ENCODE assay signal across 20 cellular contexts in the genomic region with DNA sequence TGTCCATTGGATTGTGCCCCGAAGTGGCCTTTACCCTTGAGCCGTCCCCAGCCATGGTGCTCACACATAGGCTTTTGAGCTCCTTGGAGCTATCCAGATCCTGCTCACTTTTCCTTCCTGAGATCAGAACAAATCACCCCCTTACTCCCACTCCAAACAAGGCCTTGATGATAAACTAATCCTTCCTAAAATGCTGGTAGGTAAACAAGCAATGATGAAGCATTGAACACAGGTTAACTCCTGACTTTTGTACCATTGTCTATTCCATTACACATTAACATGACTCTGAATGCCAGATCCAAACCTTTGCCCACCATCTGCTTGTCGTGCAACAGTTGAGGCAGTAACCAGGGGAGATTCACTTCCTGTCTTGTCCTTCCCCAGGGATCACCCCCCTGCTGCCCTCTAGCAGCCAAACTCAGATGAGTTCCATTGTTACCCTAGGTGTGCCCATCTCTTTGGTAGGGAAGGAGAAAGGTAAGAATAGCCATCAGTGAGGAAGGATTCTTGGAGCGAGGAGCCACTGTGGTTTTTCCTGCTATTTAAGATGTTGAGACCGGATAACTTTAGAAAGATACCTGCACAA.
"Had no signal": no experiment of that assay in that cellular context is flagged by ENCODE, and none has a peak within 500 bp of the region (broad histone marks: within the 10 kb centered on the region; RNA-seq: fewer than 3 reads in every experiment).

No MANE protein-coding gene starts in this region.

- H2AFZ ChIP-seq: neural progenitor cell had no signal

- H3K27ac ChIP-seq: foreskin keratinocyte, lower lobe of right lung, neural progenitor cell, ovary, sigmoid colon, spleen, stomach, testis, upper lobe of right lung had no signal

- H3K4me1 Mint-ChIP-seq: immature natural killer cell, neural progenitor cell had no signal

- H3K27me3 ChIP-seq: foreskin keratinocyte, neural progenitor cell, ovary, sigmoid colon, spleen, stomach, testis, upper lobe of right lung had no signal

- H3K4me3 Mint-ChIP-seq: activated naive CD8-positive, alpha-beta T cell; activated T-cell treated with anti-CD3 and anti-CD28 coated beads, Interleukin-2, amount 50 U/mL, for 24 hours; immature natural killer cell; neural progenitor cell had no signal

- H3K9me3 ChIP-seq: lower lobe of right lung, ovary, sigmoid colon, spleen, stomach, testis, upper lobe of right lung had no signal

- H3K4me2 ChIP-seq: neural progenitor cell had no signal

- H3K4me1 ChIP-seq: lower lobe of right lung, neural progenitor cell, sigmoid colon, testis, upper lobe of right lung had no signal

- H3K36me3 ChIP-seq: lower lobe of right lung, neural progenitor cell, ovary, spleen, upper lobe of right lung had no signal

- ATAC-seq: left cardiac atrium, lower lobe of right lung had no signal

- H3K27ac Mint-ChIP-seq: activated naive CD8-positive, alpha-beta T cell; immature natural killer cell; neural progenitor cell had no signal

- FAIRE-seq: colon, endothelial cell of umbilical vein had no signal

- H3K36me3 Mint-ChIP-seq: activated naive CD8-positive, alpha-beta T cell; immature natural killer cell had no signal

- DNase-seq: activated CD4-positive, alpha-beta T cell treated with anti-CD3 and anti-CD28 coated beads, Interleukin-2, amount 50 U/mL, for 48 hours; activated CD4-positive, CD25-positive, alpha-beta regulatory T cell treated with anti-CD3 and anti-CD28 coated beads, Interleukin-2, amount 50 U/mL, for 72 hours; activated gamma-delta T cell; activated T-cell treated with anti-CD3 and anti-CD28 coated beads, Interleukin-2, amount 50 U/mL, for 24 hours; amniotic stem cell; foreskin keratinocyte; immature natural killer cell; left cardiac atrium; lower lobe of right lung; ovary; sigmoid colon; spleen; stomach; T1000; testis; upper lobe of right lung had no signal

- H3K4me3 ChIP-seq: lower lobe of right lung, neural progenitor cell, ovary, sigmoid colon, spleen, stomach, testis, upper lobe of right lung had no signal

- H3K9me3 Mint-ChIP-seq: activated T-cell treated with anti-CD3 and anti-CD28 coated beads, Interleukin-2, amount 50 U/mL, for 24 hours; immature natural killer cell; neural progenitor cell had no signal

- H3K9ac ChIP-seq: neural progenitor cell had no signal
